Comparison of ENCODE assay signal across 8 cellular contexts in genomic region chr3:27712136-27713065, GRCh38. TPM values are rescaled to one million over a fixed set of nuclear protein-coding genes. Genes with fewer than 3 reads are reported as not detected.
DNase-seq lines count a peak whose midpoint lies in the region; ATAC-seq, FAIRE-seq and TF ChIP-seq lines count a peak whose summit lies in the region.

No MANE protein-coding gene starts in this region.

- peak; percentile 51 for FAIRE-seq in GM18507 (lab: Jason Lieb, UNC)

- ATAC-seq in HG02981 (IDR thresholded peaks at IDR 0.05; ENCODE audit: unreplicated experiment): peak; percentile 96

- H3K4me3 ChIP-seq in choroid plexus epithelial cell (ENCODE audit: low read depth, low read length): peak overlapping the region; percentile 62

- peak; percentile 90 for TF ChIP-seq CTCF in choroid plexus epithelial cell (conservative IDR thresholded peaks at IDR 0.05; ENCODE audit: low read depth, low read length)

- DNase-seq in A172 (ENCODE audit: low spot score) (peak; percentile 74), GM18507 (ENCODE audit: extremely low spot score, insufficient read length, low read depth) (peak; percentile 69), NCI-H2171 (lab: John Stamatoyannopoulos, UW) (peak; percentile 26), choroid plexus epithelial cell (ENCODE audit: low read depth) (peak; percentile 90), left kidney (ENCODE audit: low read depth, low spot score) (peak; percentile 92)
- peak; percentile 62 to 67 for DNase-seq in activated CD4-positive, alpha-beta T cell treated with anti-CD3 and anti-CD28 coated beads for 24 hours (ENCODE audit: low read depth in 2 of 2)
- peak; percentile 82 for DNase-seq in stimulated activated CD4-positive, alpha-beta T cell treated with anti-CD3 and anti-CD28 coated beads, Interleukin-1b, Interleukin-23, amount 100 ng/mL, for 48 hours

RNA-seq across cellular contexts. Expression of gene EOMES, which starts 9.7 kb away (rescaled TPM):
- 0.09 TPM in 1 of 2 replicates, not detected in the other for total RNA-seq in A172 (2014; rRNA removed; shearing (Covaris generic))

Comparison
In these comparisons a context has a peak if more than half of its experiments do, and no peak if none do; other contexts are left out.
1. Peak in every context shown above with its lines: DNase-seq, ATAC-seq and H3K4me3 ChIP-seq.
2. DNase-seq: peak in every context shown above with its lines; median percentile 92 in left kidney; 90 in choroid plexus epithelial cell; 82 in stimulated activated CD4-positive, alpha-beta T cell treated with anti-CD3 and anti-CD28 coated beads, Interleukin-1b, Interleukin-23, amount 100 ng/mL, for 48 hours; 74 in A172; 69 in GM18507; 64 in activated CD4-positive, alpha-beta T cell treated with anti-CD3 and anti-CD28 coated beads for 24 hours; 26 in NCI-H2171.